1 cellular context compared by ENCODE assay signal in the genomic region with DNA sequence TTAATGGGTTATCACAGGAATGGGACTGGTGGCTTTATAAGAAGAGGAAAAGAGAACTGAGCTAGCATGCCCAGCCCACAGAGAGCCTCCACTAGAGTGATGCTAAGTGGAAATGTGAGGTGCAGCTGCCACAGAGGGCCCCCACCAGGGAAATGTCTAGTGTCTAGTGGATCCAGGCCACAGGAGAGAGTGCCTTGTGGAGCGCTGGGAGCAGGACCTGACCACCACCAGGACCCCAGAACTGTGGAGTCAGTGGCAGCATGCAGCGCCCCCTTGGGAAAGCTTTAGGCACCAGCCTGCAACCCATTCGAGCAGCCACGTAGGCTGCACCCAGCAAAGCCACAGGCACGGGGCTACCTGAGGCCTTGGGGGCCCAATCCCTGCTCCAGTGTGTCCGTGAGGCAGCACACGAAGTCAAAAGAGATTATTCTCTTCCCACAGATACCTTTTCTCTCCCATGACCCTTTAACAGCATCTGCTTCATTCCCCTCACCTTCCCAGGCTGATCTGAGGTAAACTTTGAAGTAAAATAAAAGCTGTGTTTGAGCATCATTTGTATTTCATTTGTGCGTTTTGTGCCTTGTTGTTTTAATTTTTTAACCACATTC.
TF ChIP-seq lines count a peak whose summit lies in the region.

No MANE protein-coding gene starts in this region.

TF ChIP-seq in WTC11, 78 proteins besides CTCF, POLR2A, EP300 and RAD21 (continued from another document):
- TF ChIP-seq MXD4 (CRISPR knock-in tag; IDR thresholded peaks at IDR 0.05; ENCODE audit: borderline replicate concordance) (no peak), STAT6 (CRISPR knock-in tag; conservative IDR thresholded peaks at IDR 0.05; ENCODE audit: low read depth) (no peak), FOXJ3 (CRISPR knock-in tag; IDR thresholded peaks at IDR 0.05; ENCODE audit: borderline replicate concordance) (no peak), TEAD4 (CRISPR knock-in tag; IDR thresholded peaks at IDR 0.05) (no peak), GTF2I (CRISPR knock-in tag; conservative IDR thresholded peaks at IDR 0.05) (no peak), PRRX2 (CRISPR knock-in tag; IDR thresholded peaks at IDR 0.05) (no peak), EMX1 (CRISPR knock-in tag; IDR thresholded peaks at IDR 0.05) (no peak), NR1H2 (CRISPR knock-in tag; IDR thresholded peaks at IDR 0.05) (no peak), HMGA2 (CRISPR knock-in tag; IDR thresholded peaks at IDR 0.05) (no peak), E2F1 (CRISPR knock-in tag; IDR thresholded peaks at IDR 0.05) (no peak), RELA (CRISPR knock-in tag; IDR thresholded peaks at IDR 0.05; ENCODE audit: borderline replicate concordance) (no peak), GRHL2 (CRISPR knock-in tag; IDR thresholded peaks at IDR 0.05; ENCODE audit: insufficient replicate concordance, severe bottlenecking) (no peak)
